ENCODE assay signal across 1 cellular context in genomic region chr10:74022941-74023629, GRCh38.
TF ChIP-seq lines count a peak whose summit lies in the region.

No MANE protein-coding gene starts in this region.

TF ChIP-seq in IMR-90, 13 proteins besides CTCF, POLR2A, EP300 and RAD21:
- no peak for TF ChIP-seq MAZ (IDR thresholded peaks at IDR 0.05; ENCODE audit: borderline replicate concordance, low read depth, low read length)
- no peak for TF ChIP-seq BHLHE40 (IDR thresholded peaks at IDR 0.05; ENCODE audit: low read depth, low read length)
- TF ChIP-seq RFX5 (IDR thresholded peaks at IDR 0.05; ENCODE audit: low read depth, low read length), result no peak
- no peak for TF ChIP-seq NFE2L2 (IDR thresholded peaks at IDR 0.05; ENCODE audit: low read depth, low read length)
- TF ChIP-seq FOS (IDR thresholded peaks at IDR 0.05; ENCODE audit: low read depth, low read length), result no peak
- TF ChIP-seq CEBPB (IDR thresholded peaks at IDR 0.05; ENCODE audit: low read depth, low read length), result peak; percentile 26; the same call in 1 of the 2 replicates
